ENCODE assay signal across 8 cellular contexts in genomic region chr2:71067567-71068217, GRCh38.
A peak's percentile ranks its signal among the peaks of the same experiment; 100 is the strongest.
DNase-seq lines count a peak whose midpoint lies in the region; ATAC-seq lines count a peak whose summit lies in the region.

No MANE protein-coding gene starts in this region.

- peak overlapping the region; percentile 78 for H3K4me3 ChIP-seq in iPS-11a (ENCODE audit: low read depth, low read length)

- no peaks in the 10 kb centered on the region for H3K27me3 Mint-ChIP-seq in activated naive CD8-positive, alpha-beta T cell

- H3K4me3 Mint-ChIP-seq in activated naive CD8-positive, alpha-beta T cell: peak overlapping the region; percentile 95
- peak overlapping the region; percentile 91 for H3K4me3 Mint-ChIP-seq in stimulated activated effector memory CD8-positive, alpha-beta T cell treated with anti-CD3 and anti-CD28 coated beads, Interleukin-12 subunit alpha, Interleukin-12 subunit beta, amount 100 ng/mL, for 72 hours

- H3K9me3 Mint-ChIP-seq in activated naive CD8-positive, alpha-beta T cell (ENCODE audit: low read depth): no peaks in the 10 kb centered on the region
- H3K9me3 Mint-ChIP-seq in stimulated activated effector memory CD8-positive, alpha-beta T cell treated with anti-CD3 and anti-CD28 coated beads, Interleukin-12 subunit alpha, Interleukin-12 subunit beta, amount 100 ng/mL, for 72 hours: no peaks in the 10 kb centered on the region

- peak overlapping the region; percentile 99 for H3K27ac Mint-ChIP-seq in activated naive CD8-positive, alpha-beta T cell
- peak overlapping the region; percentile 97 for H3K27ac Mint-ChIP-seq in stimulated activated effector memory CD8-positive, alpha-beta T cell treated with anti-CD3 and anti-CD28 coated beads, Interleukin-12 subunit alpha, Interleukin-12 subunit beta, amount 100 ng/mL, for 72 hours

- no peaks in the 10 kb centered on the region for H3K36me3 Mint-ChIP-seq in activated naive CD8-positive, alpha-beta T cell
- H3K36me3 Mint-ChIP-seq in stimulated activated effector memory CD8-positive, alpha-beta T cell treated with anti-CD3 and anti-CD28 coated beads, Interleukin-12 subunit alpha, Interleukin-12 subunit beta, amount 100 ng/mL, for 72 hours: peaks cover 24% of the 10 kb centered on the region

- DNase-seq in NCI-H510A treated with DMSO at 0.1 percent for 48 hours (lab: John Stamatoyannopoulos, UW) (peak; percentile 36), NCI-H510A (lab: John Stamatoyannopoulos, UW) (no peak), NCI-H146 treated with DMSO at 0.1 percent for 48 hours (lab: John Stamatoyannopoulos, UW; ENCODE audit: unreplicated experiment) (no peak)
- DNase-seq in stimulated activated effector memory CD8-positive, alpha-beta T cell treated with anti-CD3 and anti-CD28 coated beads, Interleukin-12 subunit alpha, Interleukin-12 subunit beta, amount 100 ng/mL, for 72 hours (ENCODE audit: low spot score in 2 of 2): no peak
- no peak for DNase-seq in effector CD8-positive, alpha-beta T cell (lab: John Stamatoyannopoulos, UW)

- ATAC-seq in HG03066 (IDR thresholded peaks at IDR 0.05; ENCODE audit: low read depth, unreplicated experiment): peak; percentile 0
- no peak for ATAC-seq in stimulated activated effector memory CD8-positive, alpha-beta T cell treated with anti-CD3 and anti-CD28 coated beads, Interleukin-12 subunit alpha, Interleukin-12 subunit beta, amount 100 ng/mL, for 72 hours

- peaks cover 49% of the 10 kb centered on the region for H3K4me1 Mint-ChIP-seq in activated naive CD8-positive, alpha-beta T cell (ENCODE audit: low read depth)
- peaks cover 46% of the 10 kb centered on the region for H3K4me1 Mint-ChIP-seq in stimulated activated effector memory CD8-positive, alpha-beta T cell treated with anti-CD3 and anti-CD28 coated beads, Interleukin-12 subunit alpha, Interleukin-12 subunit beta, amount 100 ng/mL, for 72 hours
